In the genomic region with DNA sequence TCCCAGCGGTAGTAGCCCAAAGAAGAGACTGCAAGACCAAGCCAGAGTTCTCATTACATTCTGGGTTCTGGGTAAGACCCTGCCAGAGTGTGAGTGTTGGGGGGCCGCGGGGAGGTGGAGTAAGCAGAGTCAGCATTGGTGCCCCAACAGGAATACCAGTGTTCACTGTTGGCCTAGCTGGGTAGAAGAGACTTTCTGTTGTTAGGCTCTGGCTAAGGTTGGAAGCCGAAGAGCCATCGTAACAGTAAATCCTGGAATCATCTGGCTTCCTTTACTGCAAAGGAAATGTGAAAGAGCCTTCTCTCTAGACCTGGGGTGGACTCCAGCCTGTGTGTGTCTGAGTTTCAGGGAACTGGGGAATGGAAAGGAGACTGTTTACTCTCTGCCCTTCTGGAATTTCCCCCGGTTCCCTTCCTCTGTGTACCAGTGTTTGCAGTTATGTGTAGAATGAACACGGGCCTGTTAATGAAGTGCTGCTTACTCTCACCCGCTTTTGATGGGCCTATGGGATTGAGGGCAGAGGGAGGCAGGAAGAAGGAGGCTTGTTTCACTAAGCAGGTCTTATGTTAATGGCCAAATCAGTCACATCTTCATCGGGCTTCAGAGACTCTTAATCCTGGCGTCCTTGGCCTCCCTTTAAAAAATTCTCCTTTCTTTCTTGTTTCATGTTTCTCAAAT, we compare ENCODE assay signal across 11 cellular contexts.
DNase-seq lines count a peak whose midpoint lies in the region; ATAC-seq, FAIRE-seq and TF ChIP-seq lines count a peak whose summit lies in the region.
"Had no signal": no experiment of that assay in that cellular context is flagged by ENCODE, and none has a peak within 500 bp of the region (broad histone marks: within the 10 kb centered on the region; RNA-seq: fewer than 3 reads in every experiment).

No MANE protein-coding gene starts in this region.

- H3K9me3 Mint-ChIP-seq in activated T-helper 2 cell treated with anti-CD3 and anti-CD28 coated beads, Interferon-gamma antibody, Interleukin-2, Interleukin-4, amounts not matched to agents 10 μg/mL and 5 μg/mL and 100 μg/mL, durations not matched to agents 14 hours and 24 hours and 36 hours = no peaks in the 10 kb centered on the region
- H3K9me3 Mint-ChIP-seq in activated naive CD4-positive, alpha-beta T cell treated with anti-CD3 and anti-CD28 coated beads, Interleukin-2, amount 50 U/mL, for 72 hours = no peaks in the 10 kb centered on the region
- H3K9me3 Mint-ChIP-seq: CD4-positive, alpha-beta T cell had no signal

- peak overlapping the region; percentile 38 to 47 for H3K27ac ChIP-seq in kidney (ENCODE audit: low read depth in 2 of 2, low read length in 2 of 2)
- peak overlapping the region; percentile 62 for H3K27ac ChIP-seq in smooth muscle cell (ENCODE audit: low read depth)

- no peak for ATAC-seq in activated naive CD4-positive, alpha-beta T cell treated with anti-CD3 and anti-CD28 coated beads, Interleukin-2, amount 50 U/mL, for 72 hours

- H3F3A ChIP-seq in smooth muscle cell (ENCODE audit: low read depth) = peaks cover 4% of the 10 kb centered on the region

- intact Hi-C loops in activated T-helper 2 cell treated with anti-CD3 and anti-CD28 coated beads, Interferon-gamma antibody, Interleukin-2, Interleukin-4, amounts not matched to agents 10 μg/mL and 5 μg/mL and 100 μg/mL, durations not matched to agents 14 hours and 24 hours and 36 hours (cut with micrococcal nuclease) = no loop called here
- intact Hi-C loops in kidney (cut with DNase I) = no loop called here

- peak overlapping the region; percentile 69 for H3K4me2 ChIP-seq in smooth muscle cell

- no peaks in the 10 kb centered on the region for H3K79me2 ChIP-seq in smooth muscle cell (ENCODE audit: low read depth)

- H3K36me3 Mint-ChIP-seq in activated T-helper 2 cell treated with anti-CD3 and anti-CD28 coated beads, Interferon-gamma antibody, Interleukin-2, Interleukin-4, amounts not matched to agents 10 μg/mL and 5 μg/mL and 100 μg/mL, durations not matched to agents 14 hours and 24 hours and 36 hours (ENCODE audit: low read depth) = peaks cover 7% of the 10 kb centered on the region
- H3K36me3 Mint-ChIP-seq in activated naive CD4-positive, alpha-beta T cell treated with anti-CD3 and anti-CD28 coated beads, Interleukin-2, amount 50 U/mL, for 72 hours = no peaks in the 10 kb centered on the region

- H3K9ac ChIP-seq in kidney (ENCODE audit: low read length in 2 of 2) (peak overlapping the region in 1 of 2 donors; percentile 0), smooth muscle cell (ENCODE audit: low read depth) (peak overlapping the region; percentile 0)

- no peaks in the 10 kb centered on the region for H3K9me3 ChIP-seq in kidney (ENCODE audit: control insufficient read depth in 1 of 2, low read length in 2 of 2)
- H3K9me3 ChIP-seq in smooth muscle cell (replicated peaks; ENCODE audit: low read depth) = no peaks in the 10 kb centered on the region

- no peak for FAIRE-seq in kidney (lab: Jason Lieb, UNC)
- FAIRE-seq: GM12892 had no signal

- peak overlapping the region; percentile 18 for H2AFZ ChIP-seq in smooth muscle cell (ENCODE audit: low read depth)

- peak overlapping the region; percentile 48 for H3K27ac Mint-ChIP-seq in activated T-helper 2 cell treated with anti-CD3 and anti-CD28 coated beads, Interferon-gamma antibody, Interleukin-2, Interleukin-4, amounts not matched to agents 10 μg/mL and 5 μg/mL and 100 μg/mL, durations not matched to agents 14 hours and 24 hours and 36 hours
- H3K27ac Mint-ChIP-seq in activated naive CD4-positive, alpha-beta T cell treated with anti-CD3 and anti-CD28 coated beads, Interleukin-2, amount 50 U/mL, for 72 hours = peak overlapping the region in 1 of 2 donors; percentile 51
- H3K27ac Mint-ChIP-seq: CD4-positive, alpha-beta T cell had no signal

- no peak overlapping the region for H3K4me3 Mint-ChIP-seq in activated T-helper 2 cell treated with anti-CD3 and anti-CD28 coated beads, Interferon-gamma antibody, Interleukin-2, Interleukin-4, amounts not matched to agents 10 μg/mL and 5 μg/mL and 100 μg/mL, durations not matched to agents 14 hours and 24 hours and 36 hours (ENCODE audit: low read depth)
- H3K4me3 Mint-ChIP-seq: CD4-positive, alpha-beta T cell had no signal

- no peaks in the 10 kb centered on the region for H3K36me3 ChIP-seq in kidney (ENCODE audit: control insufficient read depth in 1 of 2, insufficient read depth in 2 of 2, low read length in 2 of 2)
- no peaks in the 10 kb centered on the region for H3K36me3 ChIP-seq in smooth muscle cell (ENCODE audit: low read depth)

- peaks cover 14 to 22% of the 10 kb centered on the region in 2 donors for H3K4me1 ChIP-seq in kidney (ENCODE audit: control insufficient read depth in 1 of 2, insufficient read depth in 1 of 2, low read depth in 1 of 2, low read length in 2 of 2)
- H3K4me1 ChIP-seq in smooth muscle cell (ENCODE audit: low read depth) = peaks cover 15% of the 10 kb centered on the region

- no peaks in the 10 kb centered on the region for H3K27me3 Mint-ChIP-seq in activated T-helper 2 cell treated with anti-CD3 and anti-CD28 coated beads, Interferon-gamma antibody, Interleukin-2, Interleukin-4, amounts not matched to agents 10 μg/mL and 5 μg/mL and 100 μg/mL, durations not matched to agents 14 hours and 24 hours and 36 hours (ENCODE audit: low read depth)
- H3K27me3 Mint-ChIP-seq: CD4-positive, alpha-beta T cell had no signal

- H3K4me1 Mint-ChIP-seq in activated T-helper 2 cell treated with anti-CD3 and anti-CD28 coated beads, Interferon-gamma antibody, Interleukin-2, Interleukin-4, amounts not matched to agents 10 μg/mL and 5 μg/mL and 100 μg/mL, durations not matched to agents 14 hours and 24 hours and 36 hours (ENCODE audit: low read depth) = no peaks in the 10 kb centered on the region

- H4K20me1 ChIP-seq in smooth muscle cell (ENCODE audit: low read depth) = no peaks in the 10 kb centered on the region

- H3K27me3 ChIP-seq in smooth muscle cell (ENCODE audit: low read depth) = no peaks in the 10 kb centered on the region

- WGBS in smooth muscle cell (ENCODE audit: low lambda C conversion rate) = 52% methylated on average over 10 of the region's 10 CpGs

- no peak for TF ChIP-seq CTCF in kidney (IDR thresholded peaks at IDR 0.05; ENCODE audit: borderline replicate concordance, extremely low read depth, insufficient read depth)
- TF ChIP-seq CTCF in smooth muscle cell (IDR thresholded peaks at IDR 0.05; ENCODE audit: borderline replicate concordance, insufficient read depth, poor library complexity, severe bottlenecking) = no peak

- H3K4me3 ChIP-seq in kidney (ENCODE audit: low read length in 2 of 2) (no peak overlapping the region), smooth muscle cell (peak overlapping the region; percentile 10)

- DNase-seq in EH (ENCODE audit: low read depth) (peak; percentile 48), kidney (no peak), smooth muscle cell (lab: John Stamatoyannopoulos, UW; ENCODE audit: unreplicated experiment) (no peak), cerebellar nuclear complex (lab: John Stamatoyannopoulos, UW) (no peak), NCI-H524 (lab: John Stamatoyannopoulos, UW) (no peak), putamen (ENCODE audit: low spot score) (no peak)
- no peak for DNase-seq in activated T-helper 2 cell treated with anti-CD3 and anti-CD28 coated beads, Interferon-gamma antibody, Interleukin-2, Interleukin-4, amounts not matched to agents 10 μg/mL and 5 μg/mL and 100 μg/mL, durations not matched to agents 14 hours and 24 hours and 36 hours (ENCODE audit: low spot score)
- DNase-seq in activated naive CD4-positive, alpha-beta T cell treated with anti-CD3 and anti-CD28 coated beads, Interleukin-2, amount 50 U/mL, for 72 hours (ENCODE audit: low spot score in 2 of 2) = no peak
- DNase-seq: CD4-positive, alpha-beta T cell; T-helper 9 cell had no signal
